15 cellular contexts compared by ENCODE assay signal in genomic region chr12:78703820-78704525, GRCh38.
DNase-seq lines count a peak whose midpoint lies in the region; ATAC-seq, FAIRE-seq and TF ChIP-seq lines count a peak whose summit lies in the region.
"Had no signal": no experiment of that assay in that cellular context is flagged by ENCODE, and none has a peak within 500 bp of the region (broad histone marks: within the 10 kb centered on the region; RNA-seq: fewer than 3 reads in every experiment).

No MANE protein-coding gene starts in this region.

- TF ChIP-seq CTCF in bronchial epithelial cell (IDR thresholded peaks at IDR 0.05; ENCODE audit: insufficient read depth, low read length, severe bottlenecking) = no peak

- DNase-seq in AG20443 (ENCODE audit: low spot score) (peak; percentile 43), M059J (ENCODE audit: low read depth) (peak; percentile 93), bronchial epithelial cell (ENCODE audit: low read depth) (peak; percentile 93), kidney tubule cell (ENCODE audit: low spot score) (peak; percentile 97), midbrain (lab: John Stamatoyannopoulos, UW) (no peak), DMS153 (lab: John Stamatoyannopoulos, UW) (no peak), sciatic nerve (ENCODE audit: low spot score) (no peak)
- DNase-seq: activated gamma-delta T cell treated with Interleukin-2 at 50 U/mL for 16 hours; CD4-positive, alpha-beta memory T cell; dorsolateral prefrontal cortex; NCI-H446 treated with DMSO at 0.1 percent for 48 hours; spleen; upper lobe of right lung had no signal

- no peak overlapping the region for H3K4me3 ChIP-seq in bronchial epithelial cell (ENCODE audit: low read depth, low read length)
- H3K4me3 ChIP-seq: dorsolateral prefrontal cortex, HAP-1, spleen, upper lobe of right lung had no signal

- no peaks in the 10 kb centered on the region for H3K27me3 ChIP-seq in bronchial epithelial cell (ENCODE audit: control insufficient read depth, insufficient read depth, low read length)
- H3K27me3 ChIP-seq: dorsolateral prefrontal cortex, spleen, upper lobe of right lung had no signal

- FAIRE-seq in bronchial epithelial cell (lab: Jason Lieb, UNC) = no peak

- no peaks in the 10 kb centered on the region for H3K36me3 ChIP-seq in bronchial epithelial cell (ENCODE audit: control insufficient read depth, insufficient read depth, low read length)
- H3K36me3 ChIP-seq: HAP-1, spleen, upper lobe of right lung had no signal

- intact Hi-C loops in sciatic nerve (cut with DNase I) = no loop called here

- ATAC-seq in GM19023 (IDR thresholded peaks at IDR 0.05; ENCODE audit: unreplicated experiment) = no peak
- ATAC-seq in sciatic nerve = no peak
- ATAC-seq: upper lobe of right lung had no signal

Comparison
In these comparisons a context has a peak if more than half of its experiments do, and no peak if none do; other contexts are left out.
1. DNase-seq: peak in AG20443 (single experiment), M059J (single experiment), bronchial epithelial cell (single experiment) and kidney tubule cell (single experiment); none in midbrain (single experiment), DMS153 (single experiment) and sciatic nerve (single experiment).